Comparison of ENCODE assay signal across 7 cellular contexts in the genomic region with DNA sequence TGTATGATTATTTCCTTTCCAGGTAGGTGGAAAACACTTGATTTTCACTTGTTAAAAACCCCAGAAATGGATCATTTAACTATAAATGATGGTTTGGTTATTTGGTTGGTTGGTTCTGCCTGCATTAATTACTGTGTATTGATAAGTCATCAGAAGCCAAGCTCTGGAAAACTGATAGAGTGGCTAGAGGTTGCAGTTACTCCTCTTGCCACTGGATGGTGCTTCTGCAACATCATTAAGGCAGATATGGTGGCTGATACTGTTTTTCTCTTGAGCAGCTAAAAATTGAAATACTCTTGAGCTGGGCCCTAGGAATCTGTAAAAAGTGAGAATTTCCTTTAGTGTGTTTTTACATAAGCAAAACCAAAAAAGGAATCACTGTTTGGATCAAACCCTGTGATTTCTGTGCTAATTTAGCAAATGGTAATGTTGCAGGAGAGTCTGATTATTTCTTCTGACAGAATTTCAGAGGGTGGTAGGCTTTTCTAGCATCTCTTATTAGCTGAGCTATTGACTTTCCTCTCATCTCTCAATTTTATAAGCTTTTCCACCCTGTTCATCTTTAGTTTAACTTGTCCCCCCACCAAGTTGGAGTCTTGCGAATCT. TPM values are rescaled to one million over a fixed set of nuclear protein-coding genes. Genes with fewer than 3 reads are reported as not detected.
DNase-seq lines count a peak whose midpoint lies in the region; ATAC-seq and TF ChIP-seq lines count a peak whose summit lies in the region.

No MANE protein-coding gene starts in this region.

- TF ChIP-seq CTCF in DOHH2 (IDR thresholded peaks at IDR 0.05; ENCODE audit: low read depth, low read length, poor library complexity, severe bottlenecking) (peak; percentile 75), HEK293 (tag by site-specific recombination; IDR thresholded peaks at IDR 0.05) (peak; percentile 43; the same call in 1 of the 2 replicates), foreskin fibroblast (IDR thresholded peaks at IDR 0.05; ENCODE audit: low read depth, low read length) (peak; percentile 68), psoas muscle (IDR thresholded peaks at IDR 0.05) (peak; percentile 83)

- H3K79me2 ChIP-seq in DOHH2 (ENCODE audit: control insufficient read depth, low read length): peaks cover 87% of the 10 kb centered on the region

- 92 to 100% (median 95%) methylated on average over 1 of the region's 1 CpG for WGBS in psoas muscle, 3 donors

- POLR2A ChIA-PET in HEK293 (lab: Yijun Ruan, JAX): interaction anchor here (0.5 to 0.8 kb wide), 2 partner anchors 28 to 54 kb away, joined by 3 to 4 read pairs; no protein-coding TSS in a partner anchor

- no peak overlapping the region for H3K4me2 ChIP-seq in DOHH2 (ENCODE audit: low read length)

- peak; percentile 57 to 81 (median 65) for ATAC-seq in psoas muscle
- ATAC-seq in HG02981 (IDR thresholded peaks at IDR 0.05; ENCODE audit: unreplicated experiment): no peak
- ATAC-seq in GM21360 (IDR thresholded peaks at IDR 0.05; ENCODE audit: unreplicated experiment): no peak

- H3K27me3 ChIP-seq in DOHH2 (ENCODE audit: control insufficient read depth, low read length): no peaks in the 10 kb centered on the region
- no peaks in the 10 kb centered on the region for H3K27me3 ChIP-seq in psoas muscle (ENCODE audit: insufficient read depth in 3 of 3, low read length in 2 of 3)

- H3K9me2 ChIP-seq in DOHH2 (replicated peaks; ENCODE audit: control insufficient read depth, low read length): no peaks in the 10 kb centered on the region

- CTCF ChIA-PET in HEK293 (lab: Yijun Ruan, JAX): interaction anchor here (0.6 to 2.9 kb wide), 42 partner anchors 9 to 470 kb away, joined by 3 to 16 read pairs (median 4); no protein-coding TSS in a partner anchor

- H4K20me1 ChIP-seq in DOHH2 (ENCODE audit: control insufficient read depth, insufficient read depth, low read depth, low read length): peaks cover 21% of the 10 kb centered on the region; the same call in 1 of the 2 replicates

- H3K9me3 ChIP-seq in DOHH2 (ENCODE audit: control insufficient read depth, insufficient read depth, low read length): no peaks in the 10 kb centered on the region
- no peaks in the 10 kb centered on the region for H3K9me3 ChIP-seq in HEK293 (ENCODE audit: control insufficient read depth, insufficient read depth, low read depth, low read length)
- no peaks in the 10 kb centered on the region for H3K9me3 ChIP-seq in psoas muscle

- H3F3A ChIP-seq in DOHH2 (ENCODE audit: control insufficient read depth, insufficient read depth): peaks cover 11% of the 10 kb centered on the region; the same call in 1 of the 2 replicates

- no peaks in the 10 kb centered on the region for H3K4me1 ChIP-seq in DOHH2 (ENCODE audit: control insufficient read depth, low read length)
- no peaks in the 10 kb centered on the region; the same call in 1 of the 2 replicates for H3K4me1 ChIP-seq in HEK293 (ENCODE audit: control insufficient read depth, insufficient read depth, low read length)
- peaks cover 42% of the 10 kb centered on the region for H3K4me1 ChIP-seq in psoas muscle

- intact Hi-C loops in psoas muscle (cut with DNase I): loop anchor here (2.0 to 10.0 kb wide), 3 partner anchors 55 to 93 kb away; no protein-coding TSS in a partner anchor

- H3K4me3 ChIP-seq in DOHH2 (ENCODE audit: low read length) (no peak overlapping the region), HEK293 (ENCODE audit: low read depth, low read length) (no peak overlapping the region), foreskin fibroblast (ENCODE audit: low read depth in 1 of 2, low read length in 2 of 2) (no peak overlapping the region), psoas muscle (no peak overlapping the region)

- no peak overlapping the region for H3K27ac ChIP-seq in DOHH2 (ENCODE audit: low read depth, low read length)
- no peak overlapping the region for H3K27ac ChIP-seq in HEK293 (ENCODE audit: extremely low read depth, low read depth, low read length)
- peak overlapping the region; percentile 70 for H3K27ac ChIP-seq in psoas muscle

- H3K36me3 ChIP-seq in DOHH2 (ENCODE audit: control insufficient read depth, low read length) (peaks cover 7% of the 10 kb centered on the region; the same call in 1 of the 2 replicates), HEK293 (ENCODE audit: control insufficient read depth in 2 of 2, insufficient read depth in 1 of 2, low read length in 2 of 2) (no peaks in the 10 kb centered on the region; a peak in 2 of 3 replicates), psoas muscle (ENCODE audit: insufficient read depth in 1 of 2, low read depth in 1 of 2) (peaks cover 0 to 5% of the 10 kb centered on the region in 2 donors)

- DNase-seq in SW480 (ENCODE audit: low spot score): peak; percentile 27
- DNase-seq in foreskin fibroblast: peak in 1 of 2 donors; percentile 42
- no peak for DNase-seq in psoas muscle

TF ChIP-seq in HEK293, 187 proteins besides CTCF, POLR2A, EP300 and RAD21:
- TF ChIP-seq ZNF654 (tag by site-specific recombination; IDR thresholded peaks at IDR 0.05; ENCODE audit: low read depth): peak; percentile 61
- TF ChIP-seq ZNF202 (tag by site-specific recombination; IDR thresholded peaks at IDR 0.05; ENCODE audit: borderline replicate concordance): no peak
- TF ChIP-seq ZNF560 (tag by site-specific recombination; IDR thresholded peaks at IDR 0.05; ENCODE audit: borderline replicate concordance): no peak
- TF ChIP-seq, protein P1, sequence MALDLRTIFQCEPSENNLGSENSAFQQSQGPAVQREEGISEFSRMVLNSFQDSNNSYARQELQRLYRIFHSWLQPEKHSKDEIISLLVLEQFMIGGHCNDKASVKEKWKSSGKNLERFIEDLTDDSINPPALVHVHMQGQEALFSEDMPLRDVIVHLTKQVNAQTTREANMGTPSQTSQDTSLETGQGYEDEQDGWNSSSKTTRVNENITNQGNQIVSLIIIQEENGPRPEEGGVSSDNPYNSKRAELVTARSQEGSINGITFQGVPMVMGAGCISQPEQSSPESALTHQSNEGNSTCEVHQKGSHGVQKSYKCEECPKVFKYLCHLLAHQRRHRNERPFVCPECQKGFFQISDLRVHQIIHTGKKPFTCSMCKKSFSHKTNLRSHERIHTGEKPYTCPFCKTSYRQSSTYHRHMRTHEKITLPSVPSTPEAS (tag by site-specific recombination; IDR thresholded peaks at IDR 0.05): no peak
- TF ChIP-seq ZNF2 (tag by site-specific recombination; IDR thresholded peaks at IDR 0.05): peak; percentile 59; the same call in 1 of the 2 replicates
- TF ChIP-seq ZNF704 (tag by site-specific recombination; IDR thresholded peaks at IDR 0.05): no peak

RNA-seq across cellular contexts. Expression of gene RAB10, which starts 54.3 kb away (rescaled TPM):
- total RNA-seq in psoas muscle: 100 to 1,000 TPM; 131 to 164 (median 149) TPM
- polyA plus RNA-seq in psoas muscle: 100 to 1,000 TPM in 2 of 3 donors, 10 to 100 TPM in 1; 76.5 to 170 (median 116) TPM

Comparison
In these comparisons a context has a peak if more than half of its experiments do, and no peak if none do; other contexts are left out.
1. ATAC-seq: peak in psoas muscle (4 of 4); none in HG02981 (single experiment) and GM21360 (single experiment).
2. Peak in every context shown above with its lines, with median percentiles within 50 percentile points of each other: CTCF ChIP-seq.